10 cellular contexts compared by ENCODE assay signal in the genomic region with DNA sequence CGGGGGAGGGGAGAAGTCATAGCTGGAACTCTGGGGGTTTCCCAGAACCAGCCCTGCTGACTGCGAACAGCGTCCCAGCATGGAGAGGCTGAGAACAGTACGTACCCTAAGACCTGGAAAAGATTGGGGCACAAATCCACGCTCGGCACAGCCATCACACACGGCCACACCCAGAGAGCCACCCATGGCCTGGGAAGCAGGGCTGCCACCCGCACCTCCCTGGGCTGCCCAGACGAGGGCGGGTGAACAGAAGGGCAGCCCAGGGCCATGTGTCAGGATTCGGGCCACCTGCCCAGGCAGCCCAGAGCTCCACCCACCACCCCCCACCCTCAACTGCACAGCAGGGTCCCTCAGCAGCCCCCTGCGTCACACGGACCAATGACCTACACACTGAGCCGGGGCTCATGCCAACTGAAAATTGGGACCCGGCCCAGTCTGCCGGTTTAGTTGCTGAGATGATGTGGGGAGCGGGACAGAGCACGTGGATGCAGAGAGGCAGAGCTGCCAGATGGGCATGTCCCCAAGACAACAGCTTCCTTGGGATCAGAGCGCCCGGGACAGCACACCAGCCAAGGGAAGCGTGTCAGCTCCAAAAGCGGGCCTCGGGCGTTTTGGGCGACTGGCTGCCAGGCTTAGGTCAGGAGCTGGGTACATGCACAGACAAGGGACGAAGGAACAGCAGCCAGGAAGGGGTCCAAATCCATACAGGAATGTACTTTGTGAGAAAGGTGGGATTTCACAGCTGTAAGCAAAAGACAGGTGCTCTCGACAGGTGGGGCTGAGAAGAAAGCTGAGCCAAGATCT. TPM values are rescaled to one million over a fixed set of nuclear protein-coding genes. Genes with fewer than 3 reads are reported as not detected.
DNase-seq lines count a peak whose midpoint lies in the region; ATAC-seq, FAIRE-seq and TF ChIP-seq lines count a peak whose summit lies in the region.
"Had no signal": no experiment of that assay in that cellular context is flagged by ENCODE, and none has a peak within 500 bp of the region (broad histone marks: within the 10 kb centered on the region; RNA-seq: fewer than 3 reads in every experiment).

No MANE protein-coding gene starts in this region.

- intact Hi-C loops in GM12878 (cut with micrococcal nuclease; ENCODE audit: unreplicated experiment), result no loop called here
- intact Hi-C loops in left cardiac atrium (cut with DNase I), result no loop called here
- intact Hi-C loops in psoas muscle (cut with DNase I), result no loop called here
- intact Hi-C loops in activated CD8-positive, alpha-beta T cell treated with anti-CD3 and anti-CD28 coated beads for 36 hours (cut with micrococcal nuclease), result no loop called here

- TF ChIP-seq RAD21 in GM12878 (IDR thresholded peaks at IDR 0.05; ENCODE audit: insufficient read depth, low read depth, low read length), result no peak

- no peak for FAIRE-seq in GM12878 (lab: Jason Lieb, UNC)

- CTCF ChIA-PET in GM12878 (lab: Yijun Ruan, JAX), result interaction anchor here (0.6 kb wide), 1 partner anchor 217 kb away, joined by 3 read pairs; no protein-coding TSS in a partner anchor
- CTCF ChIA-PET in activated CD8-positive, alpha-beta T cell treated with anti-CD3 and anti-CD28 coated beads for 36 hours (lab: Charles Lee), result no interaction called here

- peaks cover 10% of the 10 kb centered on the region for H3K36me3 Mint-ChIP-seq in activated CD8-positive, alpha-beta T cell treated with anti-CD3 and anti-CD28 coated beads for 36 hours (ENCODE audit: low read depth)

- no peak overlapping the region for H3K27ac Mint-ChIP-seq in activated CD8-positive, alpha-beta T cell treated with anti-CD3 and anti-CD28 coated beads for 36 hours
- H3K27ac Mint-ChIP-seq: activated T-helper 1 cell treated with anti-CD3 and anti-CD28 coated beads, Interleukin-12 subunit alpha, Interleukin-12 subunit beta, Interleukin-2, Interleukin-4 antibody, amounts not matched to agents 30 ng/mL and 10 ng/mL and 1 ng/mL, durations not matched to agents 14 hours and 24 hours and 36 hours; neural progenitor cell had no signal

- BruUV-seq in GM12878 (replicated peaks; lab: Mats Ljungman, UMichigan), result TSS peak; percentile 57

- H2AFZ ChIP-seq in GM12878 (ENCODE audit: control insufficient read depth, low read depth, low read length), result no peak overlapping the region
- H2AFZ ChIP-seq: neural progenitor cell had no signal

- H3K9ac ChIP-seq in GM12878 (ENCODE audit: control insufficient read depth, insufficient read depth, low read length), result no peak overlapping the region
- H3K9ac ChIP-seq: neural progenitor cell had no signal

- H3K27me3 ChIP-seq in GM12878 (replicated peaks in 1 of 2; ENCODE audit: control insufficient read depth in 2 of 2, insufficient read depth in 2 of 2, low read length in 1 of 2) (no peaks in the 10 kb centered on the region), psoas muscle (ENCODE audit: insufficient read depth in 3 of 3, low read length in 2 of 3) (no peaks in the 10 kb centered on the region)
- H3K27me3 ChIP-seq: neural progenitor cell had no signal

- H3K4me1 Mint-ChIP-seq in activated CD8-positive, alpha-beta T cell treated with anti-CD3 and anti-CD28 coated beads for 36 hours (ENCODE audit: low read depth), result no peaks in the 10 kb centered on the region

- no peaks in the 10 kb centered on the region for H3K9me3 Mint-ChIP-seq in activated CD8-positive, alpha-beta T cell treated with anti-CD3 and anti-CD28 coated beads for 36 hours
- H3K9me3 Mint-ChIP-seq: activated T-helper 1 cell treated with anti-CD3 and anti-CD28 coated beads, Interleukin-12 subunit alpha, Interleukin-12 subunit beta, Interleukin-2, Interleukin-4 antibody, amounts not matched to agents 30 ng/mL and 10 ng/mL and 1 ng/mL, durations not matched to agents 14 hours and 24 hours and 36 hours; neural progenitor cell had no signal

- H4K20me1 ChIP-seq in GM12878 (ENCODE audit: control insufficient read depth, insufficient read depth), result no peaks in the 10 kb centered on the region

- H3K36me3 ChIP-seq in GM12878 (ENCODE audit: control insufficient read depth in 2 of 2, insufficient read depth in 2 of 2, low read length in 1 of 2) (peaks cover 3 to 25% of the 10 kb centered on the region in 2 experiments), psoas muscle (ENCODE audit: insufficient read depth in 1 of 2, low read depth in 1 of 2) (peaks cover 2 to 100% of the 10 kb centered on the region in 2 donors)
- H3K36me3 ChIP-seq: neural progenitor cell had no signal

- no peak overlapping the region for H3K4me2 ChIP-seq in GM12878 (ENCODE audit: control insufficient read depth, insufficient read depth)
- H3K4me2 ChIP-seq: neural progenitor cell had no signal

- no peak overlapping the region for H3K4me3 Mint-ChIP-seq in activated CD8-positive, alpha-beta T cell treated with anti-CD3 and anti-CD28 coated beads for 36 hours
- H3K4me3 Mint-ChIP-seq: activated T-helper 1 cell treated with anti-CD3 and anti-CD28 coated beads, Interleukin-12 subunit alpha, Interleukin-12 subunit beta, Interleukin-2, Interleukin-4 antibody, amounts not matched to agents 30 ng/mL and 10 ng/mL and 1 ng/mL, durations not matched to agents 14 hours and 24 hours and 36 hours; neural progenitor cell had no signal

- RAD21 ChIA-PET in GM12878 (lab: Charles Lee; ENCODE audit: unreplicated experiment), result no interaction called here

- H3K9me3 ChIP-seq in GM12878 (replicated peaks; ENCODE audit: control insufficient read depth, insufficient read depth, low read length), result no peaks in the 10 kb centered on the region
- H3K9me3 ChIP-seq in psoas muscle, result no peaks in the 10 kb centered on the region

- TF ChIP-seq POLR2A in GM15510 (IDR thresholded peaks at IDR 0.05; ENCODE audit: borderline replicate concordance, extremely low read depth, insufficient read length) (peak; percentile 15), GM12878 (IDR thresholded peaks at IDR 0.05; ENCODE audit: low read depth, low read length) (peak; percentile 39; the same call in 1 of the 2 replicates)

- no peaks in the 10 kb centered on the region for H3K27me3 Mint-ChIP-seq in activated CD8-positive, alpha-beta T cell treated with anti-CD3 and anti-CD28 coated beads for 36 hours

- H3K79me2 ChIP-seq in GM12878 (ENCODE audit: control insufficient read depth, insufficient read depth, low read length), result no peaks in the 10 kb centered on the region

- in situ Hi-C loops in GM12878 (cut with MboI), result no loop called here

- no peak overlapping the region for H3K27ac ChIP-seq in GM12878 (ENCODE audit: control insufficient read depth, insufficient read depth)
- H3K27ac ChIP-seq in psoas muscle, result peak overlapping the region; percentile 85
- H3K27ac ChIP-seq: neural progenitor cell had no signal

- ATAC-seq in GM12878, result no peak; the same call in 2 of the 3 replicates
- ATAC-seq in left cardiac atrium, result peak; percentile 74 to 75
- ATAC-seq in psoas muscle, result peak; percentile 86 to 92 (median 88)
- ATAC-seq in activated CD8-positive, alpha-beta T cell treated with anti-CD3 and anti-CD28 coated beads for 36 hours, result no peak
- no peak for ATAC-seq in GM21529 (IDR thresholded peaks at IDR 0.05; ENCODE audit: unreplicated experiment)

- POLR2A ChIA-PET in GM12878 (lab: Charles Lee), result interaction anchor here (1.4 kb wide), 1 partner anchor 22 kb away, joined by 4 read pairs; no protein-coding TSS in a partner anchor
- POLR2A ChIA-PET in activated CD8-positive, alpha-beta T cell treated with anti-CD3 and anti-CD28 coated beads for 36 hours (lab: Charles Lee), result interaction anchor here (0.8 to 1.6 kb wide), 3 partner anchors 12 to 40 kb away, joined by 3 to 5 read pairs (median 5); no protein-coding TSS in a partner anchor

- 92% methylated on average over 26 of the region's 27 CpGs for WGBS in GM12878 (ENCODE audit: insufficient coverage, insufficient replicate concordance, low lambda C conversion rate, missing lambda C conversion rate)
- 26 to 38% (median 29%) methylated on average over 27 of the region's 27 CpGs for WGBS in psoas muscle, 3 donors

- TF ChIP-seq CTCF in GM12878 (IDR thresholded peaks at IDR 0.05 in 2 of 3, conservative IDR thresholded peaks at IDR 0.05 in 1 of 3; ENCODE audit: control insufficient read depth in 2 of 3, extremely low read depth in 1 of 3, insufficient read depth in 1 of 3, low read depth in 3 of 3, low read length in 3 of 3) (no peak), psoas muscle (IDR thresholded peaks at IDR 0.05) (peak; percentile 34)
- TF ChIP-seq CTCF in activated CD8-positive, alpha-beta T cell treated with anti-CD3 and anti-CD28 coated beads for 36 hours (IDR thresholded peaks at IDR 0.05), result no peak

- H3K4me1 ChIP-seq in GM12878 (ENCODE audit: control insufficient read depth, insufficient read depth, low read length) (no peaks in the 10 kb centered on the region), psoas muscle (peaks cover 16% of the 10 kb centered on the region)
- H3K4me1 ChIP-seq: neural progenitor cell had no signal

- SMC1A ChIA-PET in GM12878 (lab: Charles Lee; ENCODE audit: uncharacterized antibody, unreplicated experiment), result no interaction called here

- H3K4me3 ChIP-seq in GM12878 (no peak overlapping the region), psoas muscle (no peak overlapping the region)
- H3K4me3 ChIP-seq: neural progenitor cell had no signal

- no peak for DNase-seq in GM12878 (ENCODE audit: low read depth, low spot score)
- peak; percentile 73 for DNase-seq in left cardiac atrium
- peak; percentile 84 to 93 for DNase-seq in psoas muscle
- DNase-seq in ecto neural progenitor cell (ENCODE audit: low spot score), result no peak
- DNase-seq in activated CD8-positive, alpha-beta T cell treated with anti-CD3 and anti-CD28 coated beads for 36 hours, result no peak
- no peak for DNase-seq in activated CD4-positive, alpha-beta T cell treated with anti-CD3 and anti-CD28 coated beads for 4 hours

- TF ChIP-seq EP300 in GM12878 (IDR thresholded peaks at IDR 0.05; ENCODE audit: borderline replicate concordance in 1 of 2, control insufficient read depth in 1 of 2, low read depth in 2 of 2, low read length in 2 of 2), result no peak

RNA-seq across cellular contexts. Expression of a gene that starts 8.4 kb away (rescaled TPM):
- 19.1 TPM in 2 replicates for total RNA-seq in GM12878 (2013; cell fraction: nucleolus; rRNA removed)
- total RNA-seq in GM12878 (2014; rRNA removed) (20.5 and 34.8 TPM in 2 replicates), GM12878 (2014; rRNA removed; fragmentation: Illumina TruSeq; extraction: Trizol) (13.1 and 17.3 TPM in 2 replicates), GM12878 (2021) (49.1 and 50.8 TPM in 2 replicates), left cardiac atrium (100 to 1,000 TPM in 1 of 2 donors, 10 to 100 TPM in 1; 96.9 to 101 TPM), psoas muscle (100 to 1,000 TPM; 120 to 170 (median 132) TPM)
- polyA plus RNA-seq in GM12878 (2011; ENCODE audit: low read depth), result 19.4 TPM
- polyA plus RNA-seq in GM12878 (2011; rRNA removed) (15.2 and 29.5 TPM in 2 replicates), GM12878 (2014; fragmentation: Illumina TruSeq; extraction: Trizol) (2.1 and 7.0 TPM in 2 replicates), GM12878 (2014; fragmentation: Nextera tagmentation; extraction: Ambion mirVana) (1 to 10 TPM in 1 of 2 experiments, under 1 TPM in 1; 0.47 to 2.1 TPM), GM12878 (2014; rRNA removed) (38.7 and 49.7 TPM in 2 replicates), GM12878 (2016; fragmentation: Nextera tagmentation; extraction: Ambion mirVana) (1 to 10 TPM; 6.6 to 8.6 TPM), psoas muscle (100 to 1,000 TPM; 110 to 274 (median 191) TPM)
- 45.4 and 63.7 TPM in 2 replicates for polyA plus RNA-seq in GM12878 (2011; cell fraction: cytosol; rRNA removed)
- polyA plus RNA-seq in GM12878 (2011; cell fraction: nucleus; rRNA removed), result 53.6 and 53.9 TPM in 2 replicates
- 47.6 and 50.6 TPM in 2 replicates for polyA plus RNA-seq in GM12878 (2012)
- polyA minus RNA-seq in GM12878 (2011; rRNA and poly(A)+ RNA removed), result 17.4 and 37.1 TPM in 2 replicates
- polyA minus RNA-seq in GM12878 (2011; cell fraction: cytosol; rRNA and poly(A)+ RNA removed), result 17.5 and 19.0 TPM in 2 replicates
- 7.5 and 9.8 TPM in 2 replicates for polyA minus RNA-seq in GM12878 (2011; cell fraction: nucleus; rRNA and poly(A)+ RNA removed)
- 10 to 100 TPM; 35.8 to 36.5 TPM for total RNA-seq in activated CD8-positive, alpha-beta T cell treated with anti-CD3 and anti-CD28 coated beads for 36 hours

RNA-seq across cellular contexts. Expression of a gene that starts 22.9 kb away (rescaled TPM):
- 21.3 and 24.7 TPM in 2 replicates for total RNA-seq in GM12878 (2013; cell fraction: nucleolus; rRNA removed)
- total RNA-seq in GM12878 (2014; rRNA removed), result 33.7 and 36.5 TPM in 2 replicates
- 19.0 and 20.5 TPM in 2 replicates for total RNA-seq in GM12878 (2014; rRNA removed; fragmentation: Illumina TruSeq; extraction: Trizol)
- 56.8 and 56.9 TPM in 2 replicates for total RNA-seq in GM12878 (2021)
- 8.1 TPM for polyA plus RNA-seq in GM12878 (2011; ENCODE audit: low read depth)
- 9.8 and 19.5 TPM in 2 replicates for polyA plus RNA-seq in GM12878 (2011; rRNA removed)
- 18.4 and 22.7 TPM in 2 replicates for polyA plus RNA-seq in GM12878 (2011; cell fraction: cytosol; rRNA removed)
- polyA plus RNA-seq in GM12878 (2011; cell fraction: nucleus; rRNA removed), result 32.9 and 51.3 TPM in 2 replicates
- 28.7 and 30.2 TPM in 2 replicates for polyA plus RNA-seq in GM12878 (2012)
- polyA plus RNA-seq in GM12878 (2014; fragmentation: Illumina TruSeq; extraction: Trizol), result 8.2 and 16.9 TPM in 2 replicates
- polyA plus RNA-seq in GM12878 (2014; fragmentation: Nextera tagmentation; extraction: Ambion mirVana), result under 1 TPM; 0.16 to 0.60 TPM
- polyA plus RNA-seq in GM12878 (2014; rRNA removed), result 40.2 and 52.5 TPM in 2 replicates
- polyA plus RNA-seq in GM12878 (2016; fragmentation: Nextera tagmentation; extraction: Ambion mirVana), result 10 to 100 TPM; 30.0 to 39.3 TPM
- polyA minus RNA-seq in GM12878 (2011; rRNA and poly(A)+ RNA removed), result 7.6 and 11.9 TPM in 2 replicates
- polyA minus RNA-seq in GM12878 (2011; cell fraction: cytosol; rRNA and poly(A)+ RNA removed), result 10.6 and 12.3 TPM in 2 replicates
- polyA minus RNA-seq in GM12878 (2011; cell fraction: nucleus; rRNA and poly(A)+ RNA removed), result 4.7 and 9.2 TPM in 2 replicates
- total RNA-seq in left cardiac atrium, result 10 to 100 TPM; 20.9 to 25.9 TPM
- total RNA-seq in psoas muscle, result 10 to 100 TPM; 32.3 to 47.7 (median 39.5) TPM
- polyA plus RNA-seq in psoas muscle, result 10 to 100 TPM; 33.4 to 56.4 (median 51.3) TPM
- 10 to 100 TPM; 37.5 to 44.0 TPM for total RNA-seq in activated CD8-positive, alpha-beta T cell treated with anti-CD3 and anti-CD28 coated beads for 36 hours

RNA-seq across cellular contexts. Expression of a gene that starts 46.8 kb away (rescaled TPM):
- 40.3 and 57.6 TPM in 2 replicates for total RNA-seq in GM12878 (2013; cell fraction: nucleolus; rRNA removed)
- total RNA-seq in GM12878 (2014; rRNA removed) (33.0 and 37.7 TPM in 2 replicates), GM12878 (2014; rRNA removed; fragmentation: Illumina TruSeq; extraction: Trizol) (27.2 and 28.4 TPM in 2 replicates), GM12878 (2021) (59.8 and 69.1 TPM in 2 replicates), left cardiac atrium (1 to 10 TPM; 5.2 to 8.4 TPM), psoas muscle (10 to 100 TPM in 1 of 4 donors, 1 to 10 TPM in 3; 5.6 to 10.3 (median 7.7) TPM)
- 8.7 TPM for polyA plus RNA-seq in GM12878 (2011; ENCODE audit: low read depth)
- polyA plus RNA-seq in GM12878 (2011; rRNA removed) (20.1 and 26.2 TPM in 2 replicates), GM12878 (2014; fragmentation: Illumina TruSeq; extraction: Trizol) (30.6 and 41.4 TPM in 2 replicates), GM12878 (2014; fragmentation: Nextera tagmentation; extraction: Ambion mirVana) (1 to 10 TPM; 1.3 to 3.2 TPM), GM12878 (2014; rRNA removed) (62.6 and 69.2 TPM in 2 replicates), GM12878 (2016; fragmentation: Nextera tagmentation; extraction: Ambion mirVana) (10 to 100 TPM; 41.7 to 47.5 TPM), psoas muscle (10 to 100 TPM in 1 of 3 donors, 1 to 10 TPM in 2; 5.9 to 12.8 (median 6.4) TPM)
- 26.2 and 48.9 TPM in 2 replicates for polyA plus RNA-seq in GM12878 (2011; cell fraction: cytosol; rRNA removed)
- 72.7 and 135 TPM in 2 replicates for polyA plus RNA-seq in GM12878 (2011; cell fraction: nucleus; rRNA removed)
- polyA plus RNA-seq in GM12878 (2012), result 22.8 and 27.9 TPM in 2 replicates
- 20.3 and 41.7 TPM in 2 replicates for polyA minus RNA-seq in GM12878 (2011; rRNA and poly(A)+ RNA removed)
- 19.2 and 24.8 TPM in 2 replicates for polyA minus RNA-seq in GM12878 (2011; cell fraction: cytosol; rRNA and poly(A)+ RNA removed)
- polyA minus RNA-seq in GM12878 (2011; cell fraction: nucleus; rRNA and poly(A)+ RNA removed), result 23.7 and 47.4 TPM in 2 replicates
- total RNA-seq in activated CD8-positive, alpha-beta T cell treated with anti-CD3 and anti-CD28 coated beads for 36 hours, result 10 to 100 TPM; 78.3 to 80.5 TPM

RNA-seq across cellular contexts. Expression of a gene that starts 48.9 kb away (rescaled TPM):
- total RNA-seq in GM12878 (2013; cell fraction: nucleolus; rRNA removed), result 38.8 and 43.5 TPM in 2 replicates
- 24.0 and 28.9 TPM in 2 replicates for total RNA-seq in GM12878 (2014; rRNA removed)
- total RNA-seq in GM12878 (2014; rRNA removed; fragmentation: Illumina TruSeq; extraction: Trizol), result 9.2 and 11.8 TPM in 2 replicates
- 41.5 and 47.4 TPM in 2 replicates for total RNA-seq in GM12878 (2021)
- 9.3 TPM for polyA plus RNA-seq in GM12878 (2011; ENCODE audit: low read depth)
- polyA plus RNA-seq in GM12878 (2011; rRNA removed), result 20.3 and 28.0 TPM in 2 replicates
- 42.5 and 50.8 TPM in 2 replicates for polyA plus RNA-seq in GM12878 (2011; cell fraction: cytosol; rRNA removed)
- polyA plus RNA-seq in GM12878 (2011; cell fraction: nucleus; rRNA removed), result 84.7 and 86.6 TPM in 2 replicates
- polyA plus RNA-seq in GM12878 (2012), result 27.3 and 36.9 TPM in 2 replicates
- 1.6 and 9.2 TPM in 2 replicates for polyA plus RNA-seq in GM12878 (2014; fragmentation: Illumina TruSeq; extraction: Trizol)
- polyA plus RNA-seq in GM12878 (2014; fragmentation: Nextera tagmentation; extraction: Ambion mirVana), result 1 to 10 TPM in 1 of 2 experiments, under 1 TPM in 1; 0.93 to 3.0 TPM
- 36.5 and 44.0 TPM in 2 replicates for polyA plus RNA-seq in GM12878 (2014; rRNA removed)
- polyA plus RNA-seq in GM12878 (2016; fragmentation: Nextera tagmentation; extraction: Ambion mirVana), result 10 to 100 TPM; 30.0 to 32.5 TPM
- 16.5 and 39.6 TPM in 2 replicates for polyA minus RNA-seq in GM12878 (2011; rRNA and poly(A)+ RNA removed)
- 19.4 and 21.3 TPM in 2 replicates for polyA minus RNA-seq in GM12878 (2011; cell fraction: cytosol; rRNA and poly(A)+ RNA removed)
- polyA minus RNA-seq in GM12878 (2011; cell fraction: nucleus; rRNA and poly(A)+ RNA removed), result 16.6 and 34.7 TPM in 2 replicates
- total RNA-seq in left cardiac atrium, result 10 to 100 TPM; 31.4 to 39.4 TPM
- total RNA-seq in psoas muscle, result 10 to 100 TPM; 16.0 to 26.6 (median 21.6) TPM
- 10 to 100 TPM; 18.2 to 85.6 (median 27.1) TPM for polyA plus RNA-seq in psoas muscle
- total RNA-seq in activated CD8-positive, alpha-beta T cell treated with anti-CD3 and anti-CD28 coated beads for 36 hours, result 10 to 100 TPM; 53.1 to 59.2 TPM

Comparison
In these comparisons a context has a peak if more than half of its experiments do, and no peak if none do; other contexts are left out.
1. ATAC-seq: peak in left cardiac atrium (2 of 2) and psoas muscle (4 of 4); none in GM12878 (single experiment), activated CD8-positive, alpha-beta T cell treated with anti-CD3 and anti-CD28 coated beads for 36 hours (single experiment) and GM21529 (single experiment).
2. DNase-seq: peak in left cardiac atrium (single experiment) and psoas muscle (2 of 2); none in GM12878 (single experiment), ecto neural progenitor cell (single experiment), activated CD8-positive, alpha-beta T cell treated with anti-CD3 and anti-CD28 coated beads for 36 hours (single experiment) and activated CD4-positive, alpha-beta T cell treated with anti-CD3 and anti-CD28 coated beads for 4 hours (0 of 2).